Comparison of ENCODE assay signal across 9 cellular contexts in the genomic region with DNA sequence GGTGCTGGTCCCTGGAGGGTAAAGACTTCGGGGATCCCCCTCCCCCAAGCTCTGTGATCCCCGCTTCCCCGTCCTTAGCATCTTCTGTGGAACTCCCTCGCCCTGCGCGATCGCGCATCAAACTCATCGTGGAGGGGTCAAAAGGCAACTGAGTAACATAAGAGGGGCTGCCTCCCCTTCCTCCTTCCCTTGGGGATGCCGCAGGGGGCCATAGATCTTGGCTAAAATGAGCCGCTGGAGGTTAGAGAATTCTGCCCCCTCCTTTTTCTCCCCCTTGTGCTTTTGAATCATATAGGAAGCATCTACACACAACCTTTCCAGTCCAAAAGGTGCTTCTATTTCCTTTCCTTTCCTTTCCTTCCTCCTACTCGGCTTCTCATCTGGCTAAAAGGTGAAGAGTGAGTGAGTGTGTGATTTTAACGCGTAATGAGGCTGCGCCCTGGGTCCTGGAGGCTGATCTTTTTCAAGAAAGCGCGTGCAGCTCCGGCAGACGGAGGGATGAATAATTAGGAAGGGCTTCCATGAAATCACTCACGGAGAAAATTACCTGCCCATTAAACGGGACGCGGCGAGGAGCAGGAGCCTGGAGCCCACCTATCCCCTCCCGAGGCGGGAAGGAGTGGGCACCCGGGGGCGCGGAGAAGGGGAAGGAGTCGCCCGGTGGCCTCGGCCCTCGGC. TPM values are rescaled to one million over a fixed set of nuclear protein-coding genes. Genes with fewer than 3 reads are reported as not detected.
A peak's percentile ranks its signal among the peaks of the same experiment; 100 is the strongest.
DNase-seq lines count a peak whose midpoint lies in the region; ATAC-seq, FAIRE-seq and TF ChIP-seq lines count a peak whose summit lies in the region.
"Had no signal": no experiment of that assay in that cellular context is flagged by ENCODE, and none has a peak within 500 bp of the region (broad histone marks: within the 10 kb centered on the region; RNA-seq: fewer than 3 reads in every experiment).

No MANE protein-coding gene starts in this region.

- no peaks in the 10 kb centered on the region for H3K79me2 ChIP-seq in MM.1S (ENCODE audit: low read length)

- H3K9me2 ChIP-seq in MM.1S (replicated peaks; ENCODE audit: insufficient read depth, low read length): no peaks in the 10 kb centered on the region

- no peak for TF ChIP-seq RAD21 in A549 (conservative IDR thresholded peaks at IDR 0.05 in 1 of 2, IDR thresholded peaks at IDR 0.05 in 1 of 2)

- peak overlapping the region; percentile 70 for H2AFZ ChIP-seq in MM.1S (ENCODE audit: low read length)

- no peak overlapping the region for H3K27ac ChIP-seq in A549
- no peak overlapping the region for H3K27ac ChIP-seq in MM.1S (ENCODE audit: low read length)
- peak overlapping the region in 1 of 2 donors; percentile 50 for H3K27ac ChIP-seq in left lung
- no peak overlapping the region for H3K27ac ChIP-seq in urinary bladder (ENCODE audit: low read depth)

- H4K20me1 ChIP-seq in MM.1S (ENCODE audit: insufficient read depth, low read length): no peaks in the 10 kb centered on the region

- H3K9me3 ChIP-seq in A549: no peaks in the 10 kb centered on the region
- no peaks in the 10 kb centered on the region for H3K9me3 ChIP-seq in MM.1S (replicated peaks; ENCODE audit: insufficient read depth, low read length)
- H3K9me3 ChIP-seq in left lung: no peaks in the 10 kb centered on the region

- DNase-seq in A549 (ENCODE audit: low read depth in 1 of 2, low spot score in 1 of 2) (no peak), MM.1S (no peak), cerebellum (ENCODE audit: low spot score) (peak; percentile 42), left lung (peak in 1 of 2 donors; percentile 37), NOMO-1 (lab: John Stamatoyannopoulos, UW; ENCODE audit: unreplicated experiment in 2 of 2) (no peak)
- DNase-seq in activated T-cell treated with anti-CD3 and anti-CD28 coated beads, Interleukin-2, amount 50 U/mL, for 48 hours: no peak

- no peak for TF ChIP-seq POLR2A in A549 (IDR thresholded peaks at IDR 0.05; ENCODE audit: low read length)

- CTCF ChIA-PET in A549 (lab: Yijun Ruan, JAX): interaction anchor here (0.8 to 2.4 kb wide), 13 partner anchors 10 to 1606 kb away, joined by 3 to 23 read pairs (median 4); no protein-coding TSS in a partner anchor

- H3K4me3 ChIP-seq in A549: peak overlapping the region; percentile 29; the same call in 1 of the 3 replicates
- peak overlapping the region; percentile 22; the same call in 1 of the 2 replicates for H3K4me3 ChIP-seq in MM.1S (ENCODE audit: low read length)
- H3K4me3 ChIP-seq in left lung: peak overlapping the region; percentile 34 to 46
- H3K4me3 ChIP-seq in urinary bladder (ENCODE audit: low read depth, low read length): peak overlapping the region; percentile 53

- H3K27me3 ChIP-seq in MM.1S (replicated peaks; ENCODE audit: insufficient read depth, low read length) (no peaks in the 10 kb centered on the region), left lung (peaks cover 33 to 57% of the 10 kb centered on the region in 2 donors)

- WGBS in A549 (ENCODE audit: missing lambda C conversion rate): 27% methylated on average over 24 of the region's 33 CpGs
- WGBS in urinary bladder: under 1% methylated on average over 33 of the region's 33 CpGs

- intact Hi-C loops in left lung (cut with DNase I): loop anchor here in 1 of 2 donors (2.0 kb wide), 1 partner anchor 216 kb away; no protein-coding TSS in a partner anchor

- H3K36me3 ChIP-seq in MM.1S (replicated peaks; ENCODE audit: insufficient read depth, low read length) (no peaks in the 10 kb centered on the region), left lung (no peaks in the 10 kb centered on the region), urinary bladder (ENCODE audit: insufficient read depth) (no peaks in the 10 kb centered on the region)

- H3F3A ChIP-seq in MM.1S (ENCODE audit: insufficient read depth, low read length): no peaks in the 10 kb centered on the region

- H3K4me2 ChIP-seq in A549: peak overlapping the region; percentile 62
- peak overlapping the region; percentile 72 for H3K4me2 ChIP-seq in MM.1S (ENCODE audit: low read depth, low read length)

- POLR2A ChIA-PET in A549 (lab: Yijun Ruan, JAX): no interaction called here

- no peak for FAIRE-seq in A549 (lab: Jason Lieb, UNC)

- no peak overlapping the region for H3K9ac ChIP-seq in MM.1S (ENCODE audit: low read length)

- TF ChIP-seq EP300 in A549 (IDR thresholded peaks at IDR 0.05): no peak

- ATAC-seq in A549: peak; percentile 30 to 58; a peak in 5 of 6 replicates
- ATAC-seq in left lung: peak; percentile 64
- no peak for ATAC-seq in HG02840 (IDR thresholded peaks at IDR 0.05; ENCODE audit: low FRiP score, unreplicated experiment)

- peaks cover 9% of the 10 kb centered on the region; the same call in 1 of the 3 replicates for H3K4me1 ChIP-seq in A549
- no peaks in the 10 kb centered on the region for H3K4me1 ChIP-seq in MM.1S (ENCODE audit: low read length)
- peaks cover 0 to 10% of the 10 kb centered on the region in 2 donors for H3K4me1 ChIP-seq in left lung
- H3K4me1 ChIP-seq in urinary bladder (ENCODE audit: insufficient read depth): no peaks in the 10 kb centered on the region

- TF ChIP-seq CTCF in A549 (IDR thresholded peaks at IDR 0.05) (no peak), MM.1S (IDR thresholded peaks at IDR 0.05; ENCODE audit: low read length) (no peak), left lung (IDR thresholded peaks at IDR 0.05) (no peak)

TF ChIP-seq in A549, 52 proteins besides CTCF, POLR2A, EP300 and RAD21:
- TF ChIP-seq ZSCAN20 (CRISPR knock-in tag; IDR thresholded peaks at IDR 0.05) (no peak), KDM5A (IDR thresholded peaks at IDR 0.05) (no peak), NPAS2 (CRISPR knock-in tag; IDR thresholded peaks at IDR 0.05; ENCODE audit: borderline replicate concordance) (no peak), ESRRA (IDR thresholded peaks at IDR 0.05; ENCODE audit: borderline replicate concordance, low read length) (no peak), CBX2 (IDR thresholded peaks at IDR 0.05; ENCODE audit: borderline replicate concordance, low read depth) (no peak), SMC3 (IDR thresholded peaks at IDR 0.05) (no peak), HOXA7 (CRISPR knock-in tag; IDR thresholded peaks at IDR 0.05) (no peak), HOXB13 (CRISPR knock-in tag; IDR thresholded peaks at IDR 0.05; ENCODE audit: low read depth) (no peak), GATA3 (IDR thresholded peaks at IDR 0.05; ENCODE audit: borderline replicate concordance) (no peak), RNF2 (IDR thresholded peaks at IDR 0.05; ENCODE audit: borderline replicate concordance, low read depth) (no peak), FOSB (CRISPR knock-in tag; IDR thresholded peaks at IDR 0.05) (no peak), RARB (CRISPR knock-in tag; IDR thresholded peaks at IDR 0.05) (no peak), MAZ (IDR thresholded peaks at IDR 0.05; ENCODE audit: borderline replicate concordance, low read depth, low read length) (no peak)
- TF ChIP-seq, protein P1, sequence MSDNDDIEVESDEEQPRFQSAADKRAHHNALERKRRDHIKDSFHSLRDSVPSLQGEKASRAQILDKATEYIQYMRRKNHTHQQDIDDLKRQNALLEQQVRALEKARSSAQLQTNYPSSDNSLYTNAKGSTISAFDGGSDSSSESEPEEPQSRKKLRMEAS (IDR thresholded peaks at IDR 0.05): no peak
- TF ChIP-seq, protein P2, sequence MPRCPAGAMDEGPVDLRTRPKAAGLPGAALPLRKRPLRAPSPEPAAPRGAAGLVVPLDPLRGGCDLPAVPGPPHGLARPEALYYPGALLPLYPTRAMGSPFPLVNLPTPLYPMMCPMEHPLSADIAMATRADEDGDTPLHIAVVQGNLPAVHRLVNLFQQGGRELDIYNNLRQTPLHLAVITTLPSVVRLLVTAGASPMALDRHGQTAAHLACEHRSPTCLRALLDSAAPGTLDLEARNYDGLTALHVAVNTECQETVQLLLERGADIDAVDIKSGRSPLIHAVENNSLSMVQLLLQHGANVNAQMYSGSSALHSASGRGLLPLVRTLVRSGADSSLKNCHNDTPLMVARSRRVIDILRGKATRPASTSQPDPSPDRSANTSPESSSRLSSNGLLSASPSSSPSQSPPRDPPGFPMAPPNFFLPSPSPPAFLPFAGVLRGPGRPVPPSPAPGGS (IDR thresholded peaks at IDR 0.05): no peak
- TF ChIP-seq, protein P3, sequence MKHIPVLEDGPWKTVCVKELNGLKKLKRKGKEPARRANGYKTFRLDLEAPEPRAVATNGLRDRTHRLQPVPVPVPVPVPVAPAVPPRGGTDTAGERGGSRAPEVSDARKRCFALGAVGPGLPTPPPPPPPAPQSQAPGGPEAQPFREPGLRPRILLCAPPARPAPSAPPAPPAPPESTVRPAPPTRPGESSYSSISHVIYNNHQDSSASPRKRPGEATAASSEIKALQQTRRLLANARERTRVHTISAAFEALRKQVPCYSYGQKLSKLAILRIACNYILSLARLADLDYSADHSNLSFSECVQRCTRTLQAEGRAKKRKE (CRISPR knock-in tag; IDR thresholded peaks at IDR 0.05; ENCODE audit: low read depth): no peak
- TF ChIP-seq, protein P4, sequence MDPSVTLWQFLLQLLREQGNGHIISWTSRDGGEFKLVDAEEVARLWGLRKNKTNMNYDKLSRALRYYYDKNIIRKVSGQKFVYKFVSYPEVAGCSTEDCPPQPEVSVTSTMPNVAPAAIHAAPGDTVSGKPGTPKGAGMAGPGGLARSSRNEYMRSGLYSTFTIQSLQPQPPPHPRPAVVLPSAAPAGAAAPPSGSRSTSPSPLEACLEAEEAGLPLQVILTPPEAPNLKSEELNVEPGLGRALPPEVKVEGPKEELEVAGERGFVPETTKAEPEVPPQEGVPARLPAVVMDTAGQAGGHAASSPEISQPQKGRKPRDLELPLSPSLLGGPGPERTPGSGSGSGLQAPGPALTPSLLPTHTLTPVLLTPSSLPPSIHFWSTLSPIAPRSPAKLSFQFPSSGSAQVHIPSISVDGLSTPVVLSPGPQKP (IDR thresholded peaks at IDR 0.05; ENCODE audit: low read depth, low read length): no peak
TF ChIP-seq in A549: peak in this region for 0.

RNA-seq across cellular contexts. Expression of a gene that starts 0.8 kb away (rescaled TPM):
- polyA plus RNA-seq in A549 (2011; rRNA removed): 0.04 TPM in 1 of 2 replicates, not detected in the other
- not detected in 2 replicates for polyA plus RNA-seq in A549 (2012; cell fraction: cytosol; rRNA removed)
- not detected in 2 replicates for polyA plus RNA-seq in A549 (2012; cell fraction: nucleus; rRNA removed)
- polyA plus RNA-seq in A549 (2017; fragmentation: RNase III; extraction: RNeasy Plus Mini Kit Qiagen cat#74134 plus additional on column Dnase treatment): not detected in 3 replicates
- polyA minus RNA-seq in A549 (2011; rRNA and poly(A)+ RNA removed): not detected in 2 replicates
- 236 TPM for total RNA-seq in cerebellum
- 10 to 100 TPM in 1 of 2 donors, 1 to 10 TPM in 1; 4.9 to 22.2 TPM for total RNA-seq in left lung
- 38.1 TPM for total RNA-seq in urinary bladder
- polyA plus RNA-seq in urinary bladder: 1.4 TPM
- total RNA-seq: T-helper 2 cell treated with Interferon-gamma antibody and Interleukin-4, amounts not matched to agents 100 ng/mL and 5 ng/mL, for 36 hours had no signal
